17 cellular contexts compared by ENCODE assay signal in the genomic region with DNA sequence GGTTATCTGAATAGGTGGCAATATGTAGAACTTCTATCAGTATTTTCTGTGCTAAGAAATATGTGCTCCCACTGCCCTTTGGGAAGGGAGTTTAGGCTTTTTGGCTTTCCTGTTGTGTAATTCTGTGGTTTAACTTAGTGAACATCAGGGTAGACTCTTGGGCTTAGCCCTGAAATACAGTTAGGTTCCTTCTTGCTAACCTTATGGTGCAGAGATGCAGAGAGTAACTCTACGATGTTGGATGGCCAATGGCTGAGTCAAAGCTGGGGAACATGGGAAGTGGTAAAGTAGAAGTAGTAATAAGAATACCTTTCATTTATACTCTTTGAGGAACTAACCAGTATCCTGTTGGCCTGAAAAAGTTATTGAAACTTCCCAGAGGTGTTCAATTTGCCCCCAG.
DNase-seq lines count a peak whose midpoint lies in the region; ATAC-seq, FAIRE-seq and TF ChIP-seq lines count a peak whose summit lies in the region.
"Had no signal": no experiment of that assay in that cellular context is flagged by ENCODE, and none has a peak within 500 bp of the region (broad histone marks: within the 10 kb centered on the region; RNA-seq: fewer than 3 reads in every experiment).

No MANE protein-coding gene starts in this region.

- no peaks in the 10 kb centered on the region for H3F3A ChIP-seq in MM.1S (ENCODE audit: insufficient read depth, low read length)

- H3K27me3 ChIP-seq in MM.1S (replicated peaks; ENCODE audit: insufficient read depth, low read length) = no peaks in the 10 kb centered on the region

- ATAC-seq in stimulated activated naive B cell treated with anti-CD40 and anti-IgM and Interleukin-4, amounts not matched to agents 10 μg/mL and 1 μg/mL and 100 μg/mL, for 72 hours (replicated peaks) = peak; percentile 71 to 73
- no peak for ATAC-seq in HG03280 (IDR thresholded peaks at IDR 0.05; ENCODE audit: unreplicated experiment)

- TF ChIP-seq CTCF in NB4 (IDR thresholded peaks at IDR 0.05; ENCODE audit: low read depth, low read length) (no peak), MM.1S (IDR thresholded peaks at IDR 0.05; ENCODE audit: low read length) (no peak)

- peak; percentile 61 for FAIRE-seq in GM19239 (lab: Jason Lieb, UNC)

- no peaks in the 10 kb centered on the region for H3K9me3 Mint-ChIP-seq in stimulated activated naive B cell treated with anti-CD40 and anti-IgM and Interleukin-4, amounts not matched to agents 10 μg/mL and 1 μg/mL and 100 μg/mL, for 72 hours

- H3K27ac ChIP-seq in MM.1S (ENCODE audit: low read length) = no peak overlapping the region
- H3K27ac ChIP-seq: C4-2B had no signal

- H3K9ac ChIP-seq in MM.1S (ENCODE audit: low read length) = no peak overlapping the region

- no peaks in the 10 kb centered on the region for H3K27me3 Mint-ChIP-seq in stimulated activated naive B cell treated with anti-CD40 and anti-IgM and Interleukin-4, amounts not matched to agents 10 μg/mL and 1 μg/mL and 100 μg/mL, for 72 hours

- no peaks in the 10 kb centered on the region for H3K36me3 Mint-ChIP-seq in stimulated activated naive B cell treated with anti-CD40 and anti-IgM and Interleukin-4, amounts not matched to agents 10 μg/mL and 1 μg/mL and 100 μg/mL, for 72 hours

- peaks cover 12% of the 10 kb centered on the region for H3K4me1 ChIP-seq in MM.1S (ENCODE audit: low read length)
- H3K4me1 ChIP-seq: Caco-2 had no signal

- no peak overlapping the region for H3K4me2 ChIP-seq in MM.1S (ENCODE audit: low read depth, low read length)

- H3K4me3 ChIP-seq in NB4 (ENCODE audit: low read depth, low read length) (no peak overlapping the region), MM.1S (ENCODE audit: low read length) (no peak overlapping the region)

- DNase-seq in GM19239 (ENCODE audit: insufficient read length, low spot score) (no peak), NB4 (ENCODE audit: low read depth) (peak; percentile 79), SIG-M5 treated with dmso at 0.1 percent for 504 hours (lab: John Stamatoyannopoulos, UW; ENCODE audit: unreplicated experiment) (peak; percentile 92), AG08396 (ENCODE audit: low spot score) (no peak), MM.1S (no peak)
- DNase-seq in stimulated activated naive B cell treated with anti-CD40 and anti-IgM and Interleukin-4, amounts not matched to agents 10 μg/mL and 1 μg/mL and 100 μg/mL, for 72 hours = no peak
- DNase-seq: Caco-2, GOT3, IMR-90, NCI-H1105, NCI-H1694 treated with DMSO at 0.1 percent for 48 hours, NCI-H446 treated with DMSO at 0.1 percent for 48 hours, NCI-H774, RPMI8226, T-helper 1 cell had no signal

- TF ChIP-seq POLR2A in NB4 (IDR thresholded peaks at IDR 0.05; ENCODE audit: extremely low read depth, insufficient read length) = no peak

- H3K4me1 Mint-ChIP-seq in stimulated activated naive B cell treated with anti-CD40 and anti-IgM and Interleukin-4, amounts not matched to agents 10 μg/mL and 1 μg/mL and 100 μg/mL, for 72 hours = peaks cover 14 to 33% of the 10 kb centered on the region in 2 donors

- no peaks in the 10 kb centered on the region for H4K20me1 ChIP-seq in MM.1S (ENCODE audit: insufficient read depth, low read length)

- H3K4me3 Mint-ChIP-seq in stimulated activated naive B cell treated with anti-CD40 and anti-IgM and Interleukin-4, amounts not matched to agents 10 μg/mL and 1 μg/mL and 100 μg/mL, for 72 hours = no peak overlapping the region

- H3K27ac Mint-ChIP-seq in stimulated activated naive B cell treated with anti-CD40 and anti-IgM and Interleukin-4, amounts not matched to agents 10 μg/mL and 1 μg/mL and 100 μg/mL, for 72 hours = peak overlapping the region; percentile 39

- H3K36me3 ChIP-seq in MM.1S (replicated peaks; ENCODE audit: insufficient read depth, low read length) = no peaks in the 10 kb centered on the region

- H3K9me3 ChIP-seq in MM.1S (replicated peaks; ENCODE audit: insufficient read depth, low read length) = no peaks in the 10 kb centered on the region
- H3K9me3 ChIP-seq: Caco-2 had no signal

- H3K9me2 ChIP-seq in MM.1S (replicated peaks; ENCODE audit: insufficient read depth, low read length) = no peaks in the 10 kb centered on the region

- H3K79me2 ChIP-seq in MM.1S (ENCODE audit: low read length) = no peaks in the 10 kb centered on the region

- H2AFZ ChIP-seq in MM.1S (ENCODE audit: low read length) = no peak overlapping the region

Comparison
In these comparisons a context has a peak if more than half of its experiments do, and no peak if none do; other contexts are left out.
1. DNase-seq: peak in NB4 (single experiment) and SIG-M5 treated with dmso at 0.1 percent for 504 hours (single experiment); none in GM19239 (single experiment), stimulated activated naive B cell treated with anti-CD40 and anti-IgM and Interleukin-4, amounts not matched to agents 10 μg/mL and 1 μg/mL and 100 μg/mL, for 72 hours (single experiment), AG08396 (single experiment) and MM.1S (single experiment).